ENCODE assay signal across 20 cellular contexts in the genomic region with DNA sequence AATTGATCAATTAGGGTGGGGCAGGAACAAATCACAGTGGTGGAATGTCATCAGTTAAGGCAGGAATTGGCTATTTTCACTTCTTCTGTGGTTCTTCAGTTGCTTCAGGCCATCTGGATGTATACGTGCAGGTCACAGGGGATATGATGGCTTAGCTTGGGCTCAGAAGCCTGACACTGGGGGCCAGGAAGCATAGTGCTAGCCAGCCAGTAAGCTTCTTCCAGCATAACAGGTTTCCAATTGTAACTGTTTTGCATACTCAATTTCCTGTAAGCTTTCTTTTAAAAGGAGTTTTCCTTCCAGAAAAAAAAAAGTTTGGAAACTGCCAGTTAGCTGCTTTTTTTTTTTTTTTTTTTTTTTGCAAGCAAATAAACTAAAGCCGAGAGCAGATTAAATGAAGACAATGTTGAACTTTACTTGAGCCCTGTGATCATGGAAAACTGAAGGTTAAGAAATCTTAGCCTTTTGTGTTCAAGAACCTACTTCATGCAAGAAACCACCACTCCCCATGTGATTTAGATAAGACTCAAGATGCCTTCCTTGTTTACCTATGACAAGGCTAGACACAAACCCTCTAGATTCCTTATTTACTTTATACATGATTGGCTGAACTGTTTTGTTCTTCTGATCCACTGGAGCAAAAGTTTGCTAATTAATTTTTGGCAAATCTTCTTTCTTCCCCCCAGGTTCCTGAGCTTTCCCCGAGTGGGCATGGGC.
DNase-seq lines count a peak whose midpoint lies in the region; ATAC-seq and TF ChIP-seq lines count a peak whose summit lies in the region.
"Had no signal": no experiment of that assay in that cellular context is flagged by ENCODE, and none has a peak within 500 bp of the region (broad histone marks: within the 10 kb centered on the region; RNA-seq: fewer than 3 reads in every experiment).

No MANE protein-coding gene starts in this region.

- H4K91ac ChIP-seq in mesenchymal stem cell (ENCODE audit: low read length): no peak overlapping the region

- no peaks in the 10 kb centered on the region for H3K4me1 ChIP-seq in right cardiac atrium (ENCODE audit: control insufficient read depth, insufficient read depth, low read length)
- H3K4me1 ChIP-seq in right lobe of liver: peaks cover 0 to 55% (median 14%) of the 10 kb centered on the region in 4 donors
- no peaks in the 10 kb centered on the region for H3K4me1 ChIP-seq in mesenchymal stem cell (ENCODE audit: control insufficient read depth, insufficient read depth, low read depth, low read length)

- 46% methylated on average over 3 of the region's 3 CpGs for WGBS in right cardiac atrium
- WGBS in right lobe of liver (ENCODE audit: insufficient coverage, low coverage, low lambda C conversion rate, missing lambda C conversion rate): 52% methylated on average over 3 of the region's 3 CpGs
- WGBS in mesenchymal stem cell: 77% methylated on average over 3 of the region's 3 CpGs

- H3K4ac ChIP-seq in mesenchymal stem cell (ENCODE audit: low read depth in 1 of 2, low read length in 2 of 2): no peak overlapping the region

- no peak overlapping the region for H3K18ac ChIP-seq in mesenchymal stem cell (ENCODE audit: low read depth in 1 of 2, low read length in 2 of 2)

- H3K4me2 ChIP-seq in mesenchymal stem cell (ENCODE audit: low read length, poor library complexity, severe bottlenecking): no peak overlapping the region

- DNase-seq in right cardiac atrium: no peak
- no peak for DNase-seq in Right ventricle myocardium inferior (ENCODE audit: missing footprints)
- peak; percentile 7 for DNase-seq in choroid plexus epithelial cell (ENCODE audit: low read depth)
- DNase-seq in right lobe of liver: no peak
- no peak for DNase-seq in HEK293T (ENCODE audit: extremely low spot score)
- DNase-seq in NCI-H2029 treated with DMSO at 0.1 percent for 48 hours (lab: John Stamatoyannopoulos, UW): no peak
- no peak for DNase-seq in mesenchymal stem cell
- DNase-seq: 8988T; CD4-positive, alpha-beta memory T cell; GF-D8; HCEC 1CT; IMR-90; NCI-H1417; NCI-H187; NCI-H2227 treated with DMSO at 0.1 percent for 48 hours; NCI-H510A treated with DMSO at 0.1 percent for 48 hours; NCI-H82; SHP77 had no signal

- CTCF ChIA-PET in HEK293T (lab: Yijun Ruan, JAX): no interaction called here

- no peak overlapping the region for H2BK12ac ChIP-seq in mesenchymal stem cell (ENCODE audit: low read length in 2 of 2)

- ATAC-seq in right cardiac atrium (peak; percentile 34 to 87), Right ventricle myocardium inferior (no peak), right lobe of liver (no peak), HG03175 (IDR thresholded peaks at IDR 0.05; ENCODE audit: unreplicated experiment) (no peak)
- ATAC-seq: GM12878 had no signal

- peak overlapping the region; percentile 24 for H3K27ac ChIP-seq in right cardiac atrium (ENCODE audit: low read length)
- H3K27ac ChIP-seq in right lobe of liver: peak overlapping the region; percentile 29 to 67 (median 36)
- H3K27ac ChIP-seq in mesenchymal stem cell (ENCODE audit: low read length, poor library complexity, severe bottlenecking): no peak overlapping the region

- H3K27me3 ChIP-seq in right cardiac atrium (ENCODE audit: control insufficient read depth, insufficient read depth): no peaks in the 10 kb centered on the region
- H3K27me3 ChIP-seq in right lobe of liver: no peaks in the 10 kb centered on the region
- no peaks in the 10 kb centered on the region for H3K27me3 ChIP-seq in mesenchymal stem cell (ENCODE audit: control insufficient read depth in 1 of 2, insufficient read depth in 1 of 2, low read length in 2 of 2)

- TF ChIP-seq CTCF in choroid plexus epithelial cell (conservative IDR thresholded peaks at IDR 0.05; ENCODE audit: low read depth, low read length) (no peak), right lobe of liver (IDR thresholded peaks at IDR 0.05) (no peak)

- no peaks in the 10 kb centered on the region for H3K9me3 ChIP-seq in right cardiac atrium (ENCODE audit: control insufficient read depth, low read length)
- no peaks in the 10 kb centered on the region for H3K9me3 ChIP-seq in right lobe of liver
- H3K9me3 ChIP-seq in mesenchymal stem cell (ENCODE audit: control insufficient read depth, low read length): no peaks in the 10 kb centered on the region

- H3K14ac ChIP-seq in mesenchymal stem cell (ENCODE audit: low read length in 2 of 2): no peak overlapping the region

- no peak overlapping the region for H2BK5ac ChIP-seq in mesenchymal stem cell (ENCODE audit: low read depth, low read length, poor library complexity, severe bottlenecking)

- H2BK120ac ChIP-seq in mesenchymal stem cell (ENCODE audit: low read depth, low read length): no peak overlapping the region

- POLR2A ChIA-PET in HEK293T (lab: Yijun Ruan, JAX): no interaction called here

- TF ChIP-seq POLR2A in right lobe of liver (IDR thresholded peaks at IDR 0.05): no peak

- intact Hi-C loops in right cardiac atrium (cut with DNase I) (no loop called here), Right ventricle myocardium inferior (cut with DNase I) (no loop called here), right lobe of liver (cut with DNase I) (no loop called here)

- H2AK5ac ChIP-seq in mesenchymal stem cell (ENCODE audit: low read length, severe bottlenecking): no peak overlapping the region

- H2BK15ac ChIP-seq in mesenchymal stem cell (ENCODE audit: low read depth, poor library complexity, severe bottlenecking): no peak overlapping the region

- no peaks in the 10 kb centered on the region for H3K36me3 ChIP-seq in right lobe of liver
- H3K36me3 ChIP-seq in mesenchymal stem cell (ENCODE audit: control insufficient read depth in 1 of 2, insufficient read depth in 2 of 2, low read depth in 1 of 2, low read length in 2 of 2): no peaks in the 10 kb centered on the region

- H4K8ac ChIP-seq in mesenchymal stem cell (ENCODE audit: low read length): no peak overlapping the region

- H3K79me1 ChIP-seq in mesenchymal stem cell (replicated peaks; ENCODE audit: low read length, poor library complexity, severe bottlenecking): no peaks in the 10 kb centered on the region

- no peak overlapping the region for H3K23ac ChIP-seq in mesenchymal stem cell (ENCODE audit: low read length in 2 of 2)

- H3K4me3 ChIP-seq in right cardiac atrium (ENCODE audit: low read length) (no peak overlapping the region), choroid plexus epithelial cell (ENCODE audit: low read depth, low read length) (no peak overlapping the region), right lobe of liver (no peak overlapping the region), mesenchymal stem cell (ENCODE audit: insufficient read depth in 1 of 2, low read depth in 1 of 2, low read length in 2 of 2) (no peak overlapping the region)
- H3K4me3 ChIP-seq: GM12878 had no signal

- no peak overlapping the region for H3K9ac ChIP-seq in mesenchymal stem cell (ENCODE audit: low read length)

- H2AFZ ChIP-seq in mesenchymal stem cell (ENCODE audit: low read depth, low read length): no peak overlapping the region

TF ChIP-seq in HEK293T, 16 proteins besides CTCF, POLR2A, EP300 and RAD21:
- TF ChIP-seq TARDBP (IDR thresholded peaks at IDR 0.05) (no peak), ARNT (IDR thresholded peaks at IDR 0.05) (no peak), CTBP1 (IDR thresholded peaks at IDR 0.05; ENCODE audit: borderline replicate concordance) (no peak), L3MBTL2 (conservative IDR thresholded peaks at IDR 0.05) (no peak)

Comparison
In these comparisons a context has a peak if more than half of its experiments do, and no peak if none do; other contexts are left out.
1. ATAC-seq: peak in right cardiac atrium (2 of 2); none in Right ventricle myocardium inferior (single experiment), right lobe of liver (0 of 4) and HG03175 (single experiment).